ENCODE assay signal across 8 cellular contexts in the genomic region with DNA sequence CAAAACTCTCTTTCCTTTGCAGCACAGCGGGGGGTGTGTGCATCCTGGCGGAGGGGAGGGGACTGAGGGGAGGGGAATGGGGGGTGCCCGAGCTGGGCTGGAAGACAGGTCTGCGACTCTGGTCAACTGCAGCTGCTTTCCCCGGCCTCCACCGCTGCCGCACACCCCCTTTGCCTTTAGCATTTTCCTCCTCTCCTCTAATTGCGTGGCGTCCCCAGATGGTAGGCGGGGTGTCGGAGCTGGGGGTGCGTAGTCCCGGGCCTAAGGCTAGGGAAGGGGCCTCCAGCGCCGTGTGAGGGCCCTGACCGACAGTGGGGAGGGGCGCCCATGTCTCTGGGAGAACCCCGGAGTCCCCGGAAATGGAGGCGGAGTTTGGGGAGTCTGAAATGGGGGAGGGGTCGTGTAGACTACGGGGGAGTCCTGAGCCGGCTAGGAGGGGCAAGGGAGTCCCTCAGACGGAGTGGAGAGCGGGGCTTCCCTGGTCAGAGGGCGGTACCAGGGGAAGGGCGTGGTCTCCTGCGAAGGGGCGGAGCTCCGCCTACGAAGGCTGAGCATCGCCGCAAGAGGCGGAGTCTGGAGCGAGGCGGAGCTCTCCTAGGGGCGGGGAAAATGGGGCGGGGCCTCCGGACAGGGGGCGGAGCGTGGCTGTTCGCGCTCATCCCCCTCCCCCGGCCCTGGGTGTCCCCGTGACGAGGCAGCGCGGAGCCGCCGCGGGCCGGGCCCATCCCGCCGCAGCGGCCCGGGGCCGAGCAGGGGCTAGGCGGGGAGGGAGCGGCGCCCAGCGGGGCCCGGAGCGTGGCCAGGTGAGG. TPM values are rescaled to one million over a fixed set of nuclear protein-coding genes. Genes with fewer than 3 reads are reported as not detected.
DNase-seq lines count a peak whose midpoint lies in the region; TF ChIP-seq lines count a peak whose summit lies in the region.

A gene with protein sequence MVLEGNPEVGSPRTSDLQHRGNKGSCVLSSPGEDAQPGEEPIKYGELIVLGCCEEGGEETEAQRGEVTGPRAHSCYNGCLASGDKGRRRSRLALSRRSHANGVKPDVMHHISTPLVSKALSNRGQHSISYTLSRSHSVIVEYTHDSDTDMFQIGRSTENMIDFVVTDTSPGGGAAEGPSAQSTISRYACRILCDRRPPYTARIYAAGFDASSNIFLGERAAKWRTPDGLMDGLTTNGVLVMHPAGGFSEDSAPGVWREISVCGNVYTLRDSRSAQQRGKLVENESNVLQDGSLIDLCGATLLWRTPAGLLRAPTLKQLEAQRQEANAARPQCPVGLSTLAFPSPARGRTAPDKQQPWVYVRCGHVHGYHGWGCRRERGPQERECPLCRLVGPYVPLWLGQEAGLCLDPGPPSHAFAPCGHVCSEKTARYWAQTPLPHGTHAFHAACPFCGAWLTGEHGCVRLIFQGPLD (plus strand): TSS at position 681 of the 809 bp plus-strand sequence. CDS start 1,224 bp downstream, outside the sequence.

- H3K27me3 ChIP-seq in parathyroid adenoma (ENCODE audit: control insufficient read depth, insufficient read depth, low read length) (no peaks in the 10 kb centered on the region), thyroid gland (no peaks in the 10 kb centered on the region)

- peaks cover 5% of the 10 kb centered on the region for H3K79me2 ChIP-seq in parathyroid adenoma

- H3K9me3 ChIP-seq in parathyroid adenoma (ENCODE audit: control insufficient read depth, low read length) (no peaks in the 10 kb centered on the region), thyroid gland (no peaks in the 10 kb centered on the region)

- no peaks in the 10 kb centered on the region for H3K36me3 ChIP-seq in parathyroid adenoma (ENCODE audit: control insufficient read depth, insufficient read depth, low read length)
- H3K36me3 ChIP-seq in thyroid gland = no peaks in the 10 kb centered on the region

- H3K4me2 ChIP-seq in parathyroid adenoma (ENCODE audit: low read length) = peak within 1 kb of the TSS; percentile 72

- H3K4me1 ChIP-seq in parathyroid adenoma (peaks cover 7% of the 10 kb centered on the region), thyroid gland (peaks cover 4 to 9% of the 10 kb centered on the region in 2 donors)

- TF ChIP-seq CTCF in HFF-Myc (IDR thresholded peaks at IDR 0.05; ENCODE audit: low read depth, low read length, missing control alignments) (no peak), parathyroid adenoma (IDR thresholded peaks at IDR 0.05) (no peak), thyroid gland (IDR thresholded peaks at IDR 0.05) (no peak)

- H3K4me3 ChIP-seq in HFF-Myc (replicated peaks; ENCODE audit: low read depth, low read length) (peak within 1 kb of the TSS; percentile 59), parathyroid adenoma (ENCODE audit: low read depth, low read length) (peak within 1 kb of the TSS; percentile 79), thyroid gland (replicated peaks in 1 of 3) (peak within 1 kb of the TSS; percentile 41 to 80 (median 53))

- intact Hi-C loops in cardiac septum (cut with DNase I) (no loop called here), thyroid gland (cut with DNase I) (no loop called here)

- 1% methylated on average over 21 to 31 of the region's 63 CpGs for WGBS in thyroid gland, 2 donors

- TF ChIP-seq POLR2A in thyroid gland (IDR thresholded peaks at IDR 0.05) = peak in 1 of 2 donors; percentile 61

- DNase-seq in GDM1 (lab: John Stamatoyannopoulos, UW) (peak; percentile 86), HFF-Myc (ENCODE audit: extremely low read depth, low read depth) (peak; percentile 52), NAMALWA (ENCODE audit: low spot score) (peak; percentile 93), SKM-1 treated with dmso at 0.1 percent for 144 hours (lab: John Stamatoyannopoulos, UW; ENCODE audit: unreplicated experiment) (peak; percentile 77), cardiac septum (ENCODE audit: low spot score) (peak; percentile 98), thyroid gland (peak; percentile 89 to 90)
- DNase-seq in activated naive CD8-positive, alpha-beta T cell treated with anti-CD3 and anti-CD28 coated beads, Interleukin-2, amount 50 U/mL, for 16 hours (ENCODE audit: low read depth, low spot score) = peak; percentile 87

- H3K9ac ChIP-seq in parathyroid adenoma = peak within 1 kb of the TSS; percentile 34

- peak within 1 kb of the TSS; percentile 95 for H2AFZ ChIP-seq in parathyroid adenoma

- H3K27ac ChIP-seq in parathyroid adenoma (peak within 1 kb of the TSS; percentile 74), thyroid gland (peak within 1 kb of the TSS; percentile 14 to 56 (median 47))

RNA-seq across cellular contexts. Expression of the gene that starts here (rescaled TPM):
- total RNA-seq in cardiac septum (7.7 TPM), thyroid gland (10 to 100 TPM; 11.4 to 21.8 (median 14.7) TPM)

Comparison
In these comparisons a context has a peak if more than half of its experiments do, and no peak if none do; other contexts are left out.
1. Peak in every context shown above with its lines: DNase-seq, H3K4me3 ChIP-seq and H3K27ac ChIP-seq.